In genomic region chr6:12118604-12119003, GRCh38 we compare ENCODE assay signal across 1 cellular context.
TF ChIP-seq lines count a peak whose summit lies in the region.

No MANE protein-coding gene starts in this region.

TF ChIP-seq in A549, 52 proteins besides CTCF, POLR2A, EP300 and RAD21:
- no peak for TF ChIP-seq ELK1 (IDR thresholded peaks at IDR 0.05; ENCODE audit: low read depth, low read length)
- TF ChIP-seq MAFK (IDR thresholded peaks at IDR 0.05; ENCODE audit: partially characterized antibody) = peak; percentile 94
